13 cellular contexts compared by ENCODE assay signal in genomic region chr6:118574051-118574865, GRCh38. TPM values are rescaled to one million over a fixed set of nuclear protein-coding genes. Genes with fewer than 3 reads are reported as not detected.
DNase-seq lines count a peak whose midpoint lies in the region; ATAC-seq and TF ChIP-seq lines count a peak whose summit lies in the region.
"Had no signal": no experiment of that assay in that cellular context is flagged by ENCODE, and none has a peak within 500 bp of the region (broad histone marks: within the 10 kb centered on the region; RNA-seq: fewer than 3 reads in every experiment).

No MANE protein-coding gene starts in this region.

- H3K27ac Mint-ChIP-seq in HFFc6 = peak overlapping the region; percentile 58
- peak overlapping the region; percentile 16 for H3K27ac Mint-ChIP-seq in activated naive CD8-positive, alpha-beta T cell treated with anti-CD3 and anti-CD28 coated beads, Interleukin-2, amount 50 U/mL, for 24 hours
- H3K27ac Mint-ChIP-seq in memory B cell = peak overlapping the region; percentile 62
- H3K27ac Mint-ChIP-seq: dendritic cell treated with granulocyte-macrophage colony-stimulating factor and Interleukin-4, amounts not matched to agents 40 ng/mL and 50 ng/mL, for 4 days had no signal

- H3K4me1 Mint-ChIP-seq in HFFc6 (ENCODE audit: low read depth) (no peaks in the 10 kb centered on the region), memory B cell (peaks cover 3% of the 10 kb centered on the region)
- peaks cover 10% of the 10 kb centered on the region for H3K4me1 Mint-ChIP-seq in activated naive CD8-positive, alpha-beta T cell treated with anti-CD3 and anti-CD28 coated beads, Interleukin-2, amount 50 U/mL, for 24 hours

- in situ Hi-C loops in Caki2 (cut with HindIII; ENCODE audit: low pct_unique_long_range_greater_than_20kb, low sequenced_read_pairs) = no loop called here

- ATAC-seq in activated naive CD8-positive, alpha-beta T cell treated with anti-CD3 and anti-CD28 coated beads, Interleukin-2, amount 50 U/mL, for 24 hours = no peak
- no peak for ATAC-seq in memory B cell (ENCODE audit: low read depth)
- ATAC-seq in HG02678 (IDR thresholded peaks at IDR 0.05; ENCODE audit: unreplicated experiment) = no peak

- DNase-seq in Caki2 (ENCODE audit: low read depth) (peak; percentile 33), HFFc6 (no peak), memory B cell (ENCODE audit: low spot score in 2 of 2) (no peak), T-helper 9 cell (no peak), SW 1271 (lab: John Stamatoyannopoulos, UW) (no peak), NCI-H82 treated with DMSO at 0.1 percent for 48 hours (lab: John Stamatoyannopoulos, UW; ENCODE audit: unreplicated experiment) (no peak)
- DNase-seq in activated naive CD8-positive, alpha-beta T cell treated with anti-CD3 and anti-CD28 coated beads, Interleukin-2, amount 50 U/mL, for 24 hours = no peak
- DNase-seq: NCI-H226; stimulated activated CD4-positive, alpha-beta T cell treated with anti-CD3 and anti-CD28 coated beads, Interleukin-2, amount 100 ng/mL, for 24 hours; testis had no signal

- H3K9me3 Mint-ChIP-seq in HFFc6 (peaks cover 50% of the 10 kb centered on the region), memory B cell (peaks cover 24% of the 10 kb centered on the region)
- H3K9me3 Mint-ChIP-seq in activated naive CD8-positive, alpha-beta T cell treated with anti-CD3 and anti-CD28 coated beads, Interleukin-2, amount 50 U/mL, for 24 hours = peaks cover 53% of the 10 kb centered on the region

- H3K27me3 Mint-ChIP-seq in HFFc6 (ENCODE audit: insufficient read depth) (no peaks in the 10 kb centered on the region; the same call in 1 of the 2 replicates), memory B cell (no peaks in the 10 kb centered on the region)
- no peaks in the 10 kb centered on the region for H3K27me3 Mint-ChIP-seq in activated naive CD8-positive, alpha-beta T cell treated with anti-CD3 and anti-CD28 coated beads, Interleukin-2, amount 50 U/mL, for 24 hours
- H3K27me3 Mint-ChIP-seq: dendritic cell treated with granulocyte-macrophage colony-stimulating factor and Interleukin-4, amounts not matched to agents 40 ng/mL and 50 ng/mL, for 4 days had no signal

- peaks cover 53% of the 10 kb centered on the region for H3K36me3 Mint-ChIP-seq in HFFc6 (ENCODE audit: low read depth)
- H3K36me3 Mint-ChIP-seq in activated naive CD8-positive, alpha-beta T cell treated with anti-CD3 and anti-CD28 coated beads, Interleukin-2, amount 50 U/mL, for 24 hours (ENCODE audit: low read depth) = peaks cover 57% of the 10 kb centered on the region
- H3K36me3 Mint-ChIP-seq in memory B cell = peaks cover 40% of the 10 kb centered on the region

- no peak for TF ChIP-seq CTCF in HFFc6 (IDR thresholded peaks at IDR 0.05)

- H3K4me3 Mint-ChIP-seq in HFFc6 (no peak overlapping the region), memory B cell (no peak overlapping the region)
- H3K4me3 Mint-ChIP-seq in activated naive CD8-positive, alpha-beta T cell treated with anti-CD3 and anti-CD28 coated beads, Interleukin-2, amount 50 U/mL, for 24 hours = no peak overlapping the region
- H3K4me3 Mint-ChIP-seq: dendritic cell treated with granulocyte-macrophage colony-stimulating factor and Interleukin-4, amounts not matched to agents 40 ng/mL and 50 ng/mL, for 4 days had no signal

RNA-seq across cellular contexts. Expression of gene PLN, which starts 26.2 kb away (rescaled TPM):
- not detected in 2 replicates for total RNA-seq in Caki2 (2014; rRNA removed; shearing (Covaris generic); ENCODE audit: low replicate concordance)
- total RNA-seq in HFFc6 (2021; fragmentation: NEBNext Ultra II Directional; extraction: Animal tissue kit (Norgen Biotek cat#: 25700)) = not detected
- total RNA-seq: G401 had no signal
